8 cellular contexts compared by ENCODE assay signal in genomic region chr6:151674578-151674977, GRCh38.
"Had no signal": no experiment of that assay in that cellular context is flagged by ENCODE, and none has a peak within 500 bp of the region (broad histone marks: within the 10 kb centered on the region; RNA-seq: fewer than 3 reads in every experiment).

No MANE protein-coding gene starts in this region.

- FAIRE-seq: G401.6, GM12891, GM12892, GM18507, GM19239 had no signal

- H3K4me3 ChIP-seq: GM12878 had no signal

- DNase-seq: GDM1, GF-D8 had no signal
